In the genomic region with DNA sequence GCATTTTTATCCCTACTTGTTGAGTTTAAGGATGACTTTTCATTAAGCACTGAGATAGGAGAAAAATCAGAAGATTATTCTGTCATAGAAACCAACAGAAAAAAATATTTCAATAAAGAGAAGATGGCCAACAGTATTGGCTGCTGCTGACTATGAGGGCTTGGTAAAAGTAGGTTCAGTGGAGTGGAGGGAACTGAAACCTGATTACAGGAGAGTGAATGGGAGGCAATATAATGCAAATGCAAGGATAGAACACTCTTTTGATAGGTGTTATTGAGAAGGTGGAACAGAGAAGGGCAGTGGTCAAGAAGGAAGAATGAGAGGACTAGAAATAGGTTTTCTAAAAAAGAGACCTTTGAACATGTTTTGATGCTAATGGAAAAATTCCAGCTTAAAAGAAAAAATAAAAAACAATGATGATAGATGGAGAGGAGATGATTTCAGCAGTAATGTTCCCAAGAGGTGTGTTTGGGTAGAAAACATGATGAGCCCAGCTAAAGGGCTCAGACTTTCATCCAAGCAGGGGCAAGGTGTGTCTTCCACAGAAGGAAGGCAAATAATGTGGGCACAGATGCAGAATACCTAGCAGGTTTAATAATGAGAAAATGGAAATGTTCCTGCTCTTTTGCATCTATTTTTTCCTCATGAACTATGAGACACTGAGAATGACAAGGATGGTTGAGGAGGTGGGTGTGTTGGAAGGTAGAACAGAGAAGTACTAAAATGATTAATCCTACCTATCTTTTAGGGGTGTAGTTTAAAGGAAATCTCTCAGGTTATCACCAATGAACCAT, we compare ENCODE assay signal across 30 cellular contexts.
"Had no signal": no experiment of that assay in that cellular context is flagged by ENCODE, and none has a peak within 500 bp of the region (broad histone marks: within the 10 kb centered on the region; RNA-seq: fewer than 3 reads in every experiment).

No MANE protein-coding gene starts in this region.

- H3K9me3 Mint-ChIP-seq: activated CD4-positive, alpha-beta T cell treated with anti-CD3 and anti-CD28 coated beads, Interleukin-2, amount 10 ng/mL, durations not matched to agents 24 days and 14 days; activated CD8-positive, alpha-beta T cell treated with anti-CD3 and anti-CD28 coated beads for 36 hours; activated naive CD8-positive, alpha-beta T cell treated with anti-CD3 and anti-CD28 coated beads for 36 hours had no signal

- H3K4me3 ChIP-seq: K562, PC-9 had no signal

- H3K27me3 Mint-ChIP-seq: activated CD4-positive, alpha-beta T cell treated with anti-CD3 and anti-CD28 coated beads, Interleukin-2, amount 10 ng/mL, durations not matched to agents 24 days and 14 days; activated CD8-positive, alpha-beta T cell treated with anti-CD3 and anti-CD28 coated beads for 36 hours; activated naive CD8-positive, alpha-beta T cell treated with anti-CD3 and anti-CD28 coated beads for 36 hours; activated T-helper 17 cell treated with anti-CD3 and anti-CD28 coated beads, Interleukin-2, amount 50 U/mL, for 72 hours; central memory CD8-positive, alpha-beta T cell had no signal

- FAIRE-seq: K562, RCC 7860 had no signal

- H3K4me3 Mint-ChIP-seq: activated CD4-positive, alpha-beta T cell treated with anti-CD3 and anti-CD28 coated beads, Interleukin-2, amount 10 ng/mL, durations not matched to agents 24 days and 14 days; activated CD8-positive, alpha-beta T cell treated with anti-CD3 and anti-CD28 coated beads for 36 hours; activated naive CD8-positive, alpha-beta T cell treated with anti-CD3 and anti-CD28 coated beads for 36 hours; activated T-cell treated with anti-CD3 and anti-CD28 coated beads, Interleukin-2, amount 50 U/mL, for 72 hours; activated T-helper 17 cell treated with anti-CD3 and anti-CD28 coated beads, Interleukin-2, amount 50 U/mL, for 72 hours; central memory CD8-positive, alpha-beta T cell had no signal

- H3K27me3 ChIP-seq: brain microvascular endothelial cell had no signal

- H3K27ac ChIP-seq: brain microvascular endothelial cell, PC-9, WERI-Rb-1 had no signal

- H3K36me3 ChIP-seq: brain microvascular endothelial cell, WERI-Rb-1 had no signal

- ATAC-seq: activated CD8-positive, alpha-beta T cell treated with anti-CD3 and anti-CD28 coated beads for 36 hours; activated T-cell treated with anti-CD3 and anti-CD28 coated beads, Interleukin-2, amount 50 U/mL, for 72 hours; activated T-helper 17 cell treated with anti-CD3 and anti-CD28 coated beads, Interleukin-2, amount 50 U/mL, for 72 hours; K562 had no signal

- H3K36me3 Mint-ChIP-seq: activated naive CD8-positive, alpha-beta T cell treated with anti-CD3 and anti-CD28 coated beads for 36 hours had no signal

- H3K27ac Mint-ChIP-seq: activated CD4-positive, alpha-beta T cell treated with anti-CD3 and anti-CD28 coated beads, Interleukin-2, amount 10 ng/mL, durations not matched to agents 24 days and 14 days; activated CD8-positive, alpha-beta T cell treated with anti-CD3 and anti-CD28 coated beads for 36 hours; activated naive CD8-positive, alpha-beta T cell treated with anti-CD3 and anti-CD28 coated beads for 36 hours; activated T-cell treated with anti-CD3 and anti-CD28 coated beads, Interleukin-2, amount 50 U/mL, for 72 hours; activated T-helper 17 cell treated with anti-CD3 and anti-CD28 coated beads, Interleukin-2, amount 50 U/mL, for 72 hours had no signal

- H2AFZ ChIP-seq: PC-9 had no signal

- H3K4me1 Mint-ChIP-seq: activated CD4-positive, alpha-beta T cell treated with anti-CD3 and anti-CD28 coated beads, Interleukin-2, amount 10 ng/mL, durations not matched to agents 24 days and 14 days; activated naive CD8-positive, alpha-beta T cell treated with anti-CD3 and anti-CD28 coated beads for 36 hours; activated T-helper 17 cell treated with anti-CD3 and anti-CD28 coated beads, Interleukin-2, amount 50 U/mL, for 72 hours; central memory CD8-positive, alpha-beta T cell had no signal

- H3K4me2 ChIP-seq: PC-9 had no signal

- DNase-seq: activated CD4-positive, alpha-beta T cell treated with anti-CD3 and anti-CD28 coated beads, Interleukin-2, amount 10 ng/mL, durations not matched to agents 24 days and 14 days; activated CD4-positive, alpha-beta T cell treated with anti-CD3 and anti-CD28 coated beads, Interleukin-2, amount 50 U/mL, for 4 hours; activated CD8-positive, alpha-beta T cell treated with anti-CD3 and anti-CD28 coated beads for 36 hours; activated effector memory CD4-positive, alpha-beta T cell treated with anti-CD3 and anti-CD28 coated beads, Interleukin-2, amount 50 U/mL, for 16 hours; activated naive CD4-positive, alpha-beta T cell; activated naive CD4-positive, alpha-beta T cell treated with anti-CD3 and anti-CD28 coated beads, Interleukin-2, amount 50 U/mL, for 16 hours; activated naive CD8-positive, alpha-beta T cell treated with anti-CD3 and anti-CD28 coated beads for 36 hours; activated T-cell treated with anti-CD3 and anti-CD28 coated beads, Interleukin-2, amount 50 U/mL, for 1 hour; activated T-cell treated with anti-CD3 and anti-CD28 coated beads, Interleukin-2, amount 50 U/mL, for 72 hours; amniotic stem cell; aorta; brain microvascular endothelial cell; NCI-H1092 treated with DMSO at 0.1 percent for 48 hours; NCI-H146; NCI-H187; NCI-H2029 treated with DMSO at 0.1 percent for 48 hours; NCI-H2107; NCI-H2171; NCI-H510A; NK-92 treated with Interleukin-12 subunit alpha and Interleukin-12 subunit beta, amount 100 ng/mL, for 24 hours; PC-9; Right ventricle myocardium superior; SW 1271; T-helper 1 cell; T1000; WERI-Rb-1 had no signal
